Comparison of ENCODE assay signal across 13 cellular contexts in genomic region chr7:94649313-94649924, GRCh38. TPM values are rescaled to one million over a fixed set of nuclear protein-coding genes. Genes with fewer than 3 reads are reported as not detected.
A peak's percentile ranks its signal among the peaks of the same experiment; 100 is the strongest.
DNase-seq lines count a peak whose midpoint lies in the region; ATAC-seq and TF ChIP-seq lines count a peak whose summit lies in the region.
"Had no signal": no experiment of that assay in that cellular context is flagged by ENCODE, and none has a peak within 500 bp of the region (broad histone marks: within the 10 kb centered on the region; RNA-seq: fewer than 3 reads in every experiment).

No MANE protein-coding gene starts in this region.

- H3K36me3 Mint-ChIP-seq in activated CD8-positive, alpha-beta T cell treated with anti-CD3 and anti-CD28 coated beads for 36 hours (ENCODE audit: low read depth), result no peaks in the 10 kb centered on the region
- H3K36me3 Mint-ChIP-seq in activated CD4-positive, alpha-beta T cell treated with anti-CD3 and anti-CD28 coated beads, Interleukin-2, amount 10 ng/mL, durations not matched to agents 24 days and 14 days (ENCODE audit: low read depth), result no peaks in the 10 kb centered on the region
- H3K36me3 Mint-ChIP-seq: IgD-negative memory B cell, memory B cell had no signal

- no peaks in the 10 kb centered on the region for H3K9me3 ChIP-seq in endocrine pancreas (ENCODE audit: control insufficient read depth, low read length)
- H3K9me3 ChIP-seq in colonic mucosa, result no peaks in the 10 kb centered on the region

- TF ChIP-seq CTCF in activated CD8-positive, alpha-beta T cell treated with anti-CD3 and anti-CD28 coated beads for 36 hours (IDR thresholded peaks at IDR 0.05), result no peak
- no peak for TF ChIP-seq CTCF in colonic mucosa (IDR thresholded peaks at IDR 0.05)

- H3K9ac ChIP-seq in endocrine pancreas (ENCODE audit: control insufficient read depth, insufficient read depth, low read length), result no peak overlapping the region
- no peak overlapping the region for H3K9ac ChIP-seq in colonic mucosa (ENCODE audit: low read depth in 2 of 2, low read length in 2 of 2)

- H3K4me3 ChIP-seq in endocrine pancreas (ENCODE audit: control insufficient read depth, insufficient read depth, low read length), result peak overlapping the region; percentile 35
- no peak overlapping the region for H3K4me3 ChIP-seq in colonic mucosa

- intact Hi-C loops in activated CD8-positive, alpha-beta T cell treated with anti-CD3 and anti-CD28 coated beads for 36 hours (cut with micrococcal nuclease), result no loop called here
- intact Hi-C loops in colonic mucosa (cut with DNase I), result loop anchor here (10.0 kb wide), 1 partner anchor 195 kb away; no protein-coding TSS in a partner anchor
- intact Hi-C loops in activated CD4-positive, alpha-beta T cell treated with anti-CD3 and anti-CD28 coated beads, Interleukin-2, amount 10 ng/mL, durations not matched to agents 24 days and 14 days (cut with micrococcal nuclease), result loop anchor here (2.0 kb wide), 1 partner anchor 29 kb away; no protein-coding TSS in a partner anchor

- H3K27me3 ChIP-seq in endocrine pancreas (ENCODE audit: control insufficient read depth, insufficient read depth, low read length) (no peaks in the 10 kb centered on the region), colonic mucosa (no peaks in the 10 kb centered on the region)

- H3K4me1 ChIP-seq in endocrine pancreas (ENCODE audit: control insufficient read depth, insufficient read depth, low read length) (peaks cover 26% of the 10 kb centered on the region), colonic mucosa (no peaks in the 10 kb centered on the region)

- peak; percentile 5 for DNase-seq in GM03348 (ENCODE audit: low spot score)
- DNase-seq in activated CD8-positive, alpha-beta T cell treated with anti-CD3 and anti-CD28 coated beads for 36 hours, result no peak
- no peak for DNase-seq in colonic mucosa
- no peak for DNase-seq in DMS114 treated with DMSO at 0.1 percent for 48 hours (lab: John Stamatoyannopoulos, UW; ENCODE audit: unreplicated experiment)
- DNase-seq in activated CD4-positive, alpha-beta T cell treated with anti-CD3 and anti-CD28 coated beads, Interleukin-2, amount 10 ng/mL, durations not matched to agents 24 days and 14 days, result no peak
- DNase-seq: activated naive CD4-positive, alpha-beta T cell treated with anti-CD3 and anti-CD28 coated beads, Interleukin-2, amount 50 U/mL, for 16 hours; NCI-H510A had no signal

- H3K36me3 ChIP-seq in endocrine pancreas (ENCODE audit: control insufficient read depth, insufficient read depth, low read length) (no peaks in the 10 kb centered on the region), colonic mucosa (no peaks in the 10 kb centered on the region)

- peak; percentile 76 for ATAC-seq in GM19467 (IDR thresholded peaks at IDR 0.05; ENCODE audit: unreplicated experiment)
- peak; percentile 82 for ATAC-seq in HG03095 (IDR thresholded peaks at IDR 0.05; ENCODE audit: unreplicated experiment)
- ATAC-seq in activated CD8-positive, alpha-beta T cell treated with anti-CD3 and anti-CD28 coated beads for 36 hours, result no peak

- H3K27ac ChIP-seq in colonic mucosa, result no peak overlapping the region

- H3K27ac Mint-ChIP-seq in activated CD8-positive, alpha-beta T cell treated with anti-CD3 and anti-CD28 coated beads for 36 hours, result no peak overlapping the region
- no peak overlapping the region for H3K27ac Mint-ChIP-seq in activated CD4-positive, alpha-beta T cell treated with anti-CD3 and anti-CD28 coated beads, Interleukin-2, amount 10 ng/mL, durations not matched to agents 24 days and 14 days
- H3K27ac Mint-ChIP-seq: B cell, IgD-negative memory B cell, memory B cell had no signal

- no peaks in the 10 kb centered on the region for H3K9me3 Mint-ChIP-seq in activated CD8-positive, alpha-beta T cell treated with anti-CD3 and anti-CD28 coated beads for 36 hours
- no peaks in the 10 kb centered on the region for H3K9me3 Mint-ChIP-seq in activated CD4-positive, alpha-beta T cell treated with anti-CD3 and anti-CD28 coated beads, Interleukin-2, amount 10 ng/mL, durations not matched to agents 24 days and 14 days
- H3K9me3 Mint-ChIP-seq: IgD-negative memory B cell, memory B cell had no signal

- H3K4me3 Mint-ChIP-seq in activated CD8-positive, alpha-beta T cell treated with anti-CD3 and anti-CD28 coated beads for 36 hours, result no peak overlapping the region
- no peak overlapping the region for H3K4me3 Mint-ChIP-seq in activated CD4-positive, alpha-beta T cell treated with anti-CD3 and anti-CD28 coated beads, Interleukin-2, amount 10 ng/mL, durations not matched to agents 24 days and 14 days
- H3K4me3 Mint-ChIP-seq: B cell, IgD-negative memory B cell, memory B cell had no signal

- POLR2A ChIA-PET in activated CD8-positive, alpha-beta T cell treated with anti-CD3 and anti-CD28 coated beads for 36 hours (lab: Charles Lee), result no interaction called here

- H3K27me3 Mint-ChIP-seq in activated CD8-positive, alpha-beta T cell treated with anti-CD3 and anti-CD28 coated beads for 36 hours, result peaks cover 34% of the 10 kb centered on the region
- H3K27me3 Mint-ChIP-seq in activated CD4-positive, alpha-beta T cell treated with anti-CD3 and anti-CD28 coated beads, Interleukin-2, amount 10 ng/mL, durations not matched to agents 24 days and 14 days, result peaks cover 41% of the 10 kb centered on the region

- no peaks in the 10 kb centered on the region for H3K4me1 Mint-ChIP-seq in activated CD8-positive, alpha-beta T cell treated with anti-CD3 and anti-CD28 coated beads for 36 hours (ENCODE audit: low read depth)
- peaks cover 2% of the 10 kb centered on the region for H3K4me1 Mint-ChIP-seq in activated CD4-positive, alpha-beta T cell treated with anti-CD3 and anti-CD28 coated beads, Interleukin-2, amount 10 ng/mL, durations not matched to agents 24 days and 14 days
- H3K4me1 Mint-ChIP-seq: B cell had no signal

- CTCF ChIA-PET in activated CD8-positive, alpha-beta T cell treated with anti-CD3 and anti-CD28 coated beads for 36 hours (lab: Charles Lee), result no interaction called here

RNA-seq across cellular contexts. Expression of gene SGCE, which starts 6.5 kb away (rescaled TPM):
- under 1 TPM in 1 of 2 experiments, not detected in 1; 0.56 TPM for total RNA-seq in activated CD8-positive, alpha-beta T cell treated with anti-CD3 and anti-CD28 coated beads for 36 hours
- total RNA-seq in colonic mucosa, result 10 to 100 TPM in 1 of 2 donors, 1 to 10 TPM in 1; 6.1 to 10.8 TPM
- 0.38 TPM in 1 of 2 replicates, not detected in the other for total RNA-seq in activated CD4-positive, alpha-beta T cell treated with anti-CD3 and anti-CD28 coated beads, Interleukin-2, amount 10 ng/mL, durations not matched to agents 24 days and 14 days
